Comparison of ENCODE assay signal across 8 cellular contexts in genomic region chr9:109110326-109111014, GRCh38. TPM values are rescaled to one million over a fixed set of nuclear protein-coding genes. Genes with fewer than 3 reads are reported as not detected.
A peak's percentile ranks its signal among the peaks of the same experiment; 100 is the strongest.
DNase-seq lines count a peak whose midpoint lies in the region; ATAC-seq, FAIRE-seq and TF ChIP-seq lines count a peak whose summit lies in the region.

No MANE protein-coding gene starts in this region.

- no peak for DNase-seq in activated CD8-positive, alpha-beta memory T cell treated with anti-CD3 and anti-CD28 coated beads, Interleukin-2, amount 10 ng/mL, durations not matched to agents 7 days and 5 days
- DNase-seq in activated CD8-positive, alpha-beta memory T cell treated with anti-CD3 and anti-CD28 coated beads for 24 hours = no peak
- DNase-seq in activated T-helper 2 cell treated with anti-CD3 and anti-CD28 coated beads, Interferon-gamma antibody, Interleukin-2, Interleukin-4, amounts not matched to agents 10 μg/mL and 5 μg/mL and 100 μg/mL, durations not matched to agents 14 hours and 24 hours and 36 hours (ENCODE audit: low spot score) = no peak
- DNase-seq in keratinocyte (ENCODE audit: low read depth, low spot score) (no peak), vagina (ENCODE audit: extremely low spot score in 2 of 2) (no peak), D721Med (ENCODE audit: insufficient read length, low spot score) (no peak), DMS153 treated with DMSO at 0.1 percent for 48 hours (lab: John Stamatoyannopoulos, UW; ENCODE audit: unreplicated experiment) (no peak)

- H3K4me1 Mint-ChIP-seq in activated CD8-positive, alpha-beta memory T cell treated with anti-CD3 and anti-CD28 coated beads, Interleukin-2, amount 10 ng/mL, durations not matched to agents 7 days and 5 days = peaks cover 57% of the 10 kb centered on the region
- H3K4me1 Mint-ChIP-seq in activated T-helper 2 cell treated with anti-CD3 and anti-CD28 coated beads, Interferon-gamma antibody, Interleukin-2, Interleukin-4, amounts not matched to agents 10 μg/mL and 5 μg/mL and 100 μg/mL, durations not matched to agents 14 hours and 24 hours and 36 hours (ENCODE audit: low read depth) = peaks cover 62% of the 10 kb centered on the region

- H4K20me1 ChIP-seq in keratinocyte (ENCODE audit: control insufficient read depth, extremely low read depth, insufficient read depth, low read length) = no peaks in the 10 kb centered on the region

- H3K27ac ChIP-seq in keratinocyte (ENCODE audit: control insufficient read depth, insufficient read depth, low read length) (peak overlapping the region; percentile 89), vagina (peak overlapping the region; percentile 54)

- H3K4me3 ChIP-seq in keratinocyte (ENCODE audit: control insufficient read depth in 2 of 3, extremely low read depth in 1 of 3, insufficient read depth in 2 of 3, low read depth in 1 of 3, low read length in 3 of 3) = peak overlapping the region; percentile 8 to 60 (median 50)
- H3K4me3 ChIP-seq in vagina = no peak overlapping the region

- CTCF ChIA-PET in activated CD8-positive, alpha-beta memory T cell treated with anti-CD3 and anti-CD28 coated beads, Interleukin-2, amount 10 ng/mL, durations not matched to agents 7 days and 5 days (lab: Charles Lee) = interaction anchor here (1.0 kb wide), 1 partner anchor 13 kb away, joined by 3 read pairs; no protein-coding TSS in a partner anchor

- H3K4me3 Mint-ChIP-seq in activated CD8-positive, alpha-beta memory T cell treated with anti-CD3 and anti-CD28 coated beads, Interleukin-2, amount 10 ng/mL, durations not matched to agents 7 days and 5 days = peak overlapping the region; percentile 6
- peak overlapping the region; percentile 54 for H3K4me3 Mint-ChIP-seq in activated T-helper 2 cell treated with anti-CD3 and anti-CD28 coated beads, Interferon-gamma antibody, Interleukin-2, Interleukin-4, amounts not matched to agents 10 μg/mL and 5 μg/mL and 100 μg/mL, durations not matched to agents 14 hours and 24 hours and 36 hours (ENCODE audit: low read depth)

- H3K36me3 ChIP-seq in keratinocyte (ENCODE audit: control insufficient read depth in 2 of 2, extremely low read depth in 1 of 2, insufficient read depth in 2 of 2, low read length in 2 of 2) (no peaks in the 10 kb centered on the region), vagina (peaks cover 0 to 5% of the 10 kb centered on the region in 2 donors)

- no peak for FAIRE-seq in keratinocyte (lab: Jason Lieb, UNC)
- no peak for FAIRE-seq in D721Med (lab: Jason Lieb, UNC)

- H3K79me2 ChIP-seq in keratinocyte (ENCODE audit: control insufficient read depth, insufficient read depth, low read length) = peaks cover 83% of the 10 kb centered on the region

- TF ChIP-seq POLR2A in vagina (IDR thresholded peaks at IDR 0.05) = no peak

- TF ChIP-seq CTCF in keratinocyte (optimal IDR thresholded peaks at IDR 0.05 in 1 of 3, IDR thresholded peaks at IDR 0.05 in 1 of 3, conservative IDR thresholded peaks at IDR 0.05 in 1 of 3; ENCODE audit: extremely low read depth in 1 of 3, insufficient read depth in 2 of 3, low read length in 3 of 3) (no peak), vagina (IDR thresholded peaks at IDR 0.05) (no peak), D721Med (IDR thresholded peaks at IDR 0.05; ENCODE audit: insufficient read depth, missing control alignments) (no peak)

- H3K9me1 ChIP-seq in keratinocyte (ENCODE audit: control insufficient read depth, extremely low read depth, insufficient read depth, low read length) = peaks cover 2% of the 10 kb centered on the region

- peak; percentile 84 for ATAC-seq in activated CD8-positive, alpha-beta memory T cell treated with anti-CD3 and anti-CD28 coated beads, Interleukin-2, amount 10 ng/mL, durations not matched to agents 7 days and 5 days
- peak; percentile 77 for ATAC-seq in HG03135 (IDR thresholded peaks at IDR 0.05; ENCODE audit: unreplicated experiment)

- dilution Hi-C loops in keratinocyte (cut with MboI; ENCODE audit: extremely low pct_ligation_motif_present, low sequenced_read_pairs) = no loop called here

- no peaks in the 10 kb centered on the region for H3K27me3 ChIP-seq in keratinocyte (ENCODE audit: control insufficient read depth, extremely low read depth, insufficient read depth, low read length)
- H3K27me3 ChIP-seq in vagina = no peaks in the 10 kb centered on the region

- H3K9me3 Mint-ChIP-seq in activated CD8-positive, alpha-beta memory T cell treated with anti-CD3 and anti-CD28 coated beads, Interleukin-2, amount 10 ng/mL, durations not matched to agents 7 days and 5 days (ENCODE audit: low read depth) = no peaks in the 10 kb centered on the region
- no peaks in the 10 kb centered on the region for H3K9me3 Mint-ChIP-seq in activated T-helper 2 cell treated with anti-CD3 and anti-CD28 coated beads, Interferon-gamma antibody, Interleukin-2, Interleukin-4, amounts not matched to agents 10 μg/mL and 5 μg/mL and 100 μg/mL, durations not matched to agents 14 hours and 24 hours and 36 hours

- H2AFZ ChIP-seq in keratinocyte (ENCODE audit: control insufficient read depth, low read length) = peak overlapping the region; percentile 22

- H3K27ac Mint-ChIP-seq in activated CD8-positive, alpha-beta memory T cell treated with anti-CD3 and anti-CD28 coated beads, Interleukin-2, amount 10 ng/mL, durations not matched to agents 7 days and 5 days = peak overlapping the region; percentile 66
- peak overlapping the region; percentile 79 for H3K27ac Mint-ChIP-seq in activated T-helper 2 cell treated with anti-CD3 and anti-CD28 coated beads, Interferon-gamma antibody, Interleukin-2, Interleukin-4, amounts not matched to agents 10 μg/mL and 5 μg/mL and 100 μg/mL, durations not matched to agents 14 hours and 24 hours and 36 hours

- no peaks in the 10 kb centered on the region for H3K9me3 ChIP-seq in keratinocyte (ENCODE audit: control insufficient read depth, low read depth, low read length)
- no peaks in the 10 kb centered on the region for H3K9me3 ChIP-seq in vagina

- H3K9ac ChIP-seq in keratinocyte (ENCODE audit: control insufficient read depth, extremely low read depth, insufficient read depth, low read length) = peak overlapping the region; percentile 66

- intact Hi-C loops in activated T-helper 2 cell treated with anti-CD3 and anti-CD28 coated beads, Interferon-gamma antibody, Interleukin-2, Interleukin-4, amounts not matched to agents 10 μg/mL and 5 μg/mL and 100 μg/mL, durations not matched to agents 14 hours and 24 hours and 36 hours (cut with micrococcal nuclease) = loop anchor here (1.0 to 10.0 kb wide), 7 partner anchors 9 to 1826 kb away; partner anchors contain the start of genes RAD23B and TXN
- intact Hi-C loops in vagina (cut with DNase I) = no loop called here

- peaks cover 71% of the 10 kb centered on the region for H3K4me1 ChIP-seq in keratinocyte (ENCODE audit: control insufficient read depth, extremely low read depth, insufficient read depth, low read length)
- H3K4me1 ChIP-seq in vagina = peaks cover 89% of the 10 kb centered on the region

- H3K27me3 Mint-ChIP-seq in activated CD8-positive, alpha-beta memory T cell treated with anti-CD3 and anti-CD28 coated beads, Interleukin-2, amount 10 ng/mL, durations not matched to agents 7 days and 5 days = no peaks in the 10 kb centered on the region
- H3K27me3 Mint-ChIP-seq in activated T-helper 2 cell treated with anti-CD3 and anti-CD28 coated beads, Interferon-gamma antibody, Interleukin-2, Interleukin-4, amounts not matched to agents 10 μg/mL and 5 μg/mL and 100 μg/mL, durations not matched to agents 14 hours and 24 hours and 36 hours (ENCODE audit: low read depth) = no peaks in the 10 kb centered on the region

- H3K36me3 Mint-ChIP-seq in activated CD8-positive, alpha-beta memory T cell treated with anti-CD3 and anti-CD28 coated beads, Interleukin-2, amount 10 ng/mL, durations not matched to agents 7 days and 5 days = peaks cover 21% of the 10 kb centered on the region
- peaks cover 27% of the 10 kb centered on the region for H3K36me3 Mint-ChIP-seq in activated T-helper 2 cell treated with anti-CD3 and anti-CD28 coated beads, Interferon-gamma antibody, Interleukin-2, Interleukin-4, amounts not matched to agents 10 μg/mL and 5 μg/mL and 100 μg/mL, durations not matched to agents 14 hours and 24 hours and 36 hours (ENCODE audit: low read depth)

- H3K4me2 ChIP-seq in keratinocyte (ENCODE audit: control insufficient read depth, extremely low read depth, insufficient read depth, low read depth, low read length) = peak overlapping the region; percentile 51

RNA-seq across cellular contexts. Expression of gene TMEM245, which starts 9.3 kb away (rescaled TPM):
- total RNA-seq in activated CD8-positive, alpha-beta memory T cell treated with anti-CD3 and anti-CD28 coated beads, Interleukin-2, amount 10 ng/mL, durations not matched to agents 7 days and 5 days = 10 to 100 TPM; 25.9 to 39.2 TPM
- total RNA-seq in activated T-helper 2 cell treated with anti-CD3 and anti-CD28 coated beads, Interferon-gamma antibody, Interleukin-2, Interleukin-4, amounts not matched to agents 10 μg/mL and 5 μg/mL and 100 μg/mL, durations not matched to agents 14 hours and 24 hours and 36 hours = 24.0 and 25.8 TPM in 2 replicates
- 40.0 to 46.1 TPM (median 41.6 TPM) in 3 replicates for polyA plus RNA-seq in keratinocyte
- 7.0 TPM for polyA plus RNA-seq in keratinocyte (2011; ENCODE audit: low read depth)
- polyA plus RNA-seq in keratinocyte (2011; cell fraction: cytosol; rRNA removed) = 12.6 and 23.7 TPM in 2 replicates
- polyA plus RNA-seq in keratinocyte (2011; cell fraction: nucleus; rRNA removed) = 56.7 and 60.9 TPM in 2 replicates
- 14.0 and 27.5 TPM in 2 replicates for polyA plus RNA-seq in keratinocyte (2012; ENCODE audit: low replicate concordance)
- polyA minus RNA-seq in keratinocyte = 74.8 to 108 TPM (median 101 TPM) in 3 replicates
- 33.6 TPM for polyA minus RNA-seq in keratinocyte (2011; cell fraction: cytosol; rRNA and poly(A)+ RNA removed)
- polyA minus RNA-seq in keratinocyte (2011; cell fraction: nucleus; rRNA and poly(A)+ RNA removed) = 82.5 and 161 TPM in 2 replicates
- total RNA-seq in vagina = 47.4 TPM

RNA-seq across cellular contexts. Expression of gene FRRS1L, which starts 56.6 kb away (rescaled TPM):
- not detected for total RNA-seq in activated CD8-positive, alpha-beta memory T cell treated with anti-CD3 and anti-CD28 coated beads, Interleukin-2, amount 10 ng/mL, durations not matched to agents 7 days and 5 days
- total RNA-seq in activated T-helper 2 cell treated with anti-CD3 and anti-CD28 coated beads, Interferon-gamma antibody, Interleukin-2, Interleukin-4, amounts not matched to agents 10 μg/mL and 5 μg/mL and 100 μg/mL, durations not matched to agents 14 hours and 24 hours and 36 hours = not detected in 2 replicates
- 0.01 to 0.03 TPM in 2 of 3 replicates, not detected in the other for polyA plus RNA-seq in keratinocyte
- not detected for polyA plus RNA-seq in keratinocyte (2011; ENCODE audit: low read depth)
- 0.01 and 0.04 TPM in 2 replicates for polyA plus RNA-seq in keratinocyte (2011; cell fraction: cytosol; rRNA removed)
- polyA plus RNA-seq in keratinocyte (2011; cell fraction: nucleus; rRNA removed) = 0.09 TPM in 1 of 2 replicates, not detected in the other
- polyA plus RNA-seq in keratinocyte (2012; ENCODE audit: low replicate concordance) = 0.01 TPM in 1 of 2 replicates, not detected in the other
- not detected in 3 replicates for polyA minus RNA-seq in keratinocyte
- not detected for polyA minus RNA-seq in keratinocyte (2011; cell fraction: cytosol; rRNA and poly(A)+ RNA removed)
- 0.08 TPM in 1 of 2 replicates, not detected in the other for polyA minus RNA-seq in keratinocyte (2011; cell fraction: nucleus; rRNA and poly(A)+ RNA removed)
- 2.2 TPM for total RNA-seq in vagina

Comparison
In these comparisons a context has a peak if more than half of its experiments do, and no peak if none do; other contexts are left out.
1. H3K4me3 ChIP-seq: peak in keratinocyte (3 of 3); none in vagina (0 of 2).